ENCODE assay signal across 20 cellular contexts in the genomic region with DNA sequence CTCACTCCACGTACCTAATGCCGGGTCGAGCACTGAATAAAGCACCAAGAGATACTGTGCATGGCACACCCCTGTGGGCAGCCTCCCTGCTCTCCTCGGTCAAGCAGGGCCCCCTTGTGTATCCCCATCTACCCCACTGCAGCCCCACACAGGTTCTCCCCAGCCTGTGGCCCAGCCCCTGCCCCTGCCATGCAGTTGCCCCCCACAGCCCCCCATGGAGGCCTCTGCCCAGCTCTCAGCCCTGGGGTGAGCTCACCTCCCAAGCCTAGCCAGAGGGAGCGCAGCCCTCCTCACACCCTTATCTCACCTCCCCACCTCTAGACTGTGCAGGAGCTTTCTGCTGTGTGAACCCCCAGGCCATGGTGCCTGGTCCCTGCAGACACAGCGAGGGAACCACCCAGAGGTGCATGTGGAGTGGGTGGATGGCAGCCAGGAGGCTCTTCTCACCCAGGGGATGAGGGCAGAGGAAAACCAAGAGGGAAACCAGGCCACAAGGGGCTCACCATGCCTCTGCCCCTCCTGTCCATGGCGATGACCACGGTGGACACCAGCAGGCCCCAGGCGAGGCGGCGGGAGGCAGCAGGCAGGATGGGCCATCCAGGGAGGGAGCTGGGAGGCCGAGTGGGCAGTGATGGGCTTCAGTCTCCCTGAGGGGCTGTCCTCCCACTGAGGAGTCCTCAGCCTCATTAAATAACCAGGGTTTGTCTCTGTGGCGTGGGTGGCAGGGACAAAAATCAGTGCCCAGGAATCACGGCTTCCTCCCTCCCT.
A peak's percentile ranks its signal among the peaks of the same experiment; 100 is the strongest.
DNase-seq lines count a peak whose midpoint lies in the region; ATAC-seq, FAIRE-seq and TF ChIP-seq lines count a peak whose summit lies in the region.
"Had no signal": no experiment of that assay in that cellular context is flagged by ENCODE, and none has a peak within 500 bp of the region (broad histone marks: within the 10 kb centered on the region; RNA-seq: fewer than 3 reads in every experiment).

No MANE protein-coding gene starts in this region.

- H3K9me3 ChIP-seq in naive thymus-derived CD4-positive, alpha-beta T cell (ENCODE audit: control insufficient read depth in 2 of 3, low read length in 3 of 3), result no peaks in the 10 kb centered on the region
- H3K9me3 ChIP-seq in ascending aorta (no peaks in the 10 kb centered on the region), small intestine (ENCODE audit: control insufficient read depth, low read depth) (no peaks in the 10 kb centered on the region)
- H3K9me3 ChIP-seq: HAP-1 had no signal

- peak overlapping the region in 1 of 9 donors; percentile 33 for H3K27ac Mint-ChIP-seq in naive thymus-derived CD4-positive, alpha-beta T cell
- H3K27ac Mint-ChIP-seq: B cell; CD4-positive, alpha-beta T cell; HFFc6 had no signal

- CTCF ChIA-PET in naive thymus-derived CD4-positive, alpha-beta T cell (lab: Charles Lee), result no interaction called here

- peaks cover 4 to 12% (median 5%) of the 10 kb centered on the region in 5 donors for H3K27me3 Mint-ChIP-seq in naive thymus-derived CD4-positive, alpha-beta T cell

- H3K4me3 ChIP-seq in naive thymus-derived CD4-positive, alpha-beta T cell (ENCODE audit: low read length), result no peak overlapping the region
- H3K4me3 ChIP-seq in ascending aorta (no peak overlapping the region), small intestine (ENCODE audit: low read depth in 1 of 2, low read length in 2 of 2) (no peak overlapping the region)
- H3K4me3 ChIP-seq: GM12878, HAP-1 had no signal

- H3K4me1 Mint-ChIP-seq in naive thymus-derived CD4-positive, alpha-beta T cell, result peaks cover 0 to 2% (median 0%) of the 10 kb centered on the region in 7 donors
- H3K4me1 Mint-ChIP-seq: B cell had no signal

- no peaks in the 10 kb centered on the region for H3K27me3 ChIP-seq in naive thymus-derived CD4-positive, alpha-beta T cell (ENCODE audit: control insufficient read depth in 2 of 2, insufficient read depth in 2 of 2, low read length in 2 of 2)
- H3K27me3 ChIP-seq in ascending aorta (no peaks in the 10 kb centered on the region), small intestine (ENCODE audit: control insufficient read depth in 2 of 2, insufficient read depth in 2 of 2, low read length in 2 of 2) (no peaks in the 10 kb centered on the region)

- H3K36me3 ChIP-seq in naive thymus-derived CD4-positive, alpha-beta T cell (ENCODE audit: control insufficient read depth in 2 of 3, insufficient read depth in 3 of 3, low read length in 3 of 3), result no peaks in the 10 kb centered on the region
- H3K36me3 ChIP-seq in ascending aorta, result no peaks in the 10 kb centered on the region
- H3K36me3 ChIP-seq in small intestine (ENCODE audit: control insufficient read depth in 2 of 2, insufficient read depth in 2 of 2, low read length in 2 of 2), result no peaks in the 10 kb centered on the region
- H3K36me3 ChIP-seq: HAP-1 had no signal

- no peak for DNase-seq in naive thymus-derived CD4-positive, alpha-beta T cell
- DNase-seq in stimulated activated naive CD8-positive, alpha-beta T cell treated with anti-CD3 and anti-CD28 coated beads, Interleukin-15, Interleukin-2, amounts not matched to agents 100 U/mL and 50 U/mL, for 24 hours, result no peak
- DNase-seq in activated T-cell treated with anti-CD3 and anti-CD28 coated beads, Interleukin-2, amount 50 U/mL, for 1 hour, result no peak
- DNase-seq in ascending aorta (ENCODE audit: low spot score in 2 of 2) (no peak), small intestine (no peak)
- DNase-seq: C1 segment of cervical spinal cord; Calu3; CD4-positive, alpha-beta T cell; DMS 273 treated with DMSO at 0.1 percent for 48 hours; DMS79; GOT3; HFFc6 had no signal

- H3K36me3 Mint-ChIP-seq in naive thymus-derived CD4-positive, alpha-beta T cell, result peaks cover 0 to 7% (median 0%) of the 10 kb centered on the region in 5 donors

- ATAC-seq in naive thymus-derived CD4-positive, alpha-beta T cell, result peak; percentile 14
- ATAC-seq in stimulated activated naive CD8-positive, alpha-beta T cell treated with anti-CD3 and anti-CD28 coated beads, Interleukin-15, Interleukin-2, amounts not matched to agents 100 U/mL and 50 U/mL, for 24 hours, result peak; percentile 29
- ATAC-seq in HG03520 (IDR thresholded peaks at IDR 0.05; ENCODE audit: unreplicated experiment), result no peak
- ATAC-seq: GM12878 had no signal

- H3K4me3 Mint-ChIP-seq in naive thymus-derived CD4-positive, alpha-beta T cell, result no peak overlapping the region
- H3K4me3 Mint-ChIP-seq: B cell; CD4-positive, alpha-beta T cell; HFFc6 had no signal

- no peak for FAIRE-seq in small intestine (lab: Jason Lieb, UNC)
- FAIRE-seq: A204.1, GM12878, GM18507 had no signal

- H3K27ac ChIP-seq in VCaP, result peak overlapping the region; percentile 5; the same call in 1 of the 2 replicates
- H3K27ac ChIP-seq in naive thymus-derived CD4-positive, alpha-beta T cell (ENCODE audit: low read depth, low read length), result no peak overlapping the region
- H3K27ac ChIP-seq in ascending aorta, result no peak overlapping the region
- no peak overlapping the region for H3K27ac ChIP-seq in small intestine (ENCODE audit: low read depth in 1 of 2, low read length in 1 of 2)
- H3K27ac ChIP-seq: HL-60 had no signal

- no peak for TF ChIP-seq CTCF in VCaP (conservative IDR thresholded peaks at IDR 0.05)
- no peak for TF ChIP-seq CTCF in ascending aorta (IDR thresholded peaks at IDR 0.05)

- H3K4me1 ChIP-seq in naive thymus-derived CD4-positive, alpha-beta T cell (ENCODE audit: control insufficient read depth in 2 of 2, insufficient read depth in 2 of 2, low read length in 2 of 2), result no peaks in the 10 kb centered on the region
- H3K4me1 ChIP-seq in ascending aorta (no peaks in the 10 kb centered on the region), small intestine (ENCODE audit: control insufficient read depth in 2 of 2, insufficient read depth in 1 of 2, low read depth in 1 of 2, low read length in 1 of 2) (no peaks in the 10 kb centered on the region)
- H3K4me1 ChIP-seq: HAP-1 had no signal

- H3K9me3 Mint-ChIP-seq in naive thymus-derived CD4-positive, alpha-beta T cell, result no peaks in the 10 kb centered on the region
- H3K9me3 Mint-ChIP-seq: CD4-positive, alpha-beta T cell; HFFc6 had no signal

- intact Hi-C loops in naive thymus-derived CD4-positive, alpha-beta T cell (cut with micrococcal nuclease), result no loop called here
- intact Hi-C loops in ascending aorta (cut with DNase I), result no loop called here

- POLR2A ChIA-PET in naive thymus-derived CD4-positive, alpha-beta T cell (lab: Charles Lee), result no interaction called here

- 85 to 86% (median 86%) methylated on average over 14 of the region's 14 CpGs for WGBS in small intestine, 3 donors
